21 cellular contexts compared by ENCODE assay signal in the genomic region with DNA sequence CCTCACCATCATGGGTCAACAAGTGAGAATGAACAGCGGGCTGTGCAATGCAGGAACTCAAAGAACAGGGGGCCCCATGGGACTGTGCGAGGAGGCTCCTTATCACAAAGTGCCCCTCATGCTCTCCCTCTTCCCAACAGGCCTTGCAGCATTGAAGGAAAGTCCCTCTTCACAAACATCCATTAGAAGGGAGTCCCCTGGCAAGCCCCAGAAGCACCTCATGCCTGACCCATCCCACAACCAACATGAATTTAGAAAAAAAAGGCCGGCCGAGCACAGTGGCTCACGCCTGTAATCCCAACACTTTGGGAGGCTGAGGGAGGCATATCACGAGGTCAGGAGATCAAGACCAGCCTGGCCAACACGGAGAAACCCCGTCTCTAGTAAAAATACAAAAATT.
DNase-seq lines count a peak whose midpoint lies in the region; ATAC-seq, FAIRE-seq and TF ChIP-seq lines count a peak whose summit lies in the region.
"Had no signal": no experiment of that assay in that cellular context is flagged by ENCODE, and none has a peak within 500 bp of the region (broad histone marks: within the 10 kb centered on the region; RNA-seq: fewer than 3 reads in every experiment).

No MANE protein-coding gene starts in this region.

- no peaks in the 10 kb centered on the region; the same call in 1 of the 2 replicates for H3K36me3 Mint-ChIP-seq in HFFc6 (ENCODE audit: low read depth)
- H3K36me3 Mint-ChIP-seq in activated T-helper 2 cell treated with anti-CD3 and anti-CD28 coated beads, Interferon-gamma antibody, Interleukin-2, Interleukin-4, amounts not matched to agents 10 μg/mL and 5 μg/mL and 100 μg/mL, durations not matched to agents 14 hours and 24 hours and 36 hours (ENCODE audit: low read depth), result no peaks in the 10 kb centered on the region
- H3K36me3 Mint-ChIP-seq: CD4-positive, CD25-positive, alpha-beta regulatory T cell had no signal

- WGBS in A549 (ENCODE audit: missing lambda C conversion rate), result 88% methylated on average over 8 of the region's 8 CpGs

- H3K36me3 ChIP-seq in SJSA1 (no peaks in the 10 kb centered on the region), lower lobe of right lung (no peaks in the 10 kb centered on the region)

- peaks cover 14% of the 10 kb centered on the region for H3K9me3 Mint-ChIP-seq in HFFc6
- no peaks in the 10 kb centered on the region for H3K9me3 Mint-ChIP-seq in activated T-helper 2 cell treated with anti-CD3 and anti-CD28 coated beads, Interferon-gamma antibody, Interleukin-2, Interleukin-4, amounts not matched to agents 10 μg/mL and 5 μg/mL and 100 μg/mL, durations not matched to agents 14 hours and 24 hours and 36 hours

- ATAC-seq in A549, result no peak
- ATAC-seq in lower lobe of right lung, result no peak
- ATAC-seq in GM19452 (IDR thresholded peaks at IDR 0.05; ENCODE audit: unreplicated experiment), result no peak

- TF ChIP-seq POLR2A in A549 (IDR thresholded peaks at IDR 0.05; ENCODE audit: low read length), result no peak

- POLR2A ChIA-PET in A549 (lab: Yijun Ruan, JAX), result no interaction called here

- H3K4me1 Mint-ChIP-seq in HFFc6 (ENCODE audit: low read depth), result peaks cover 23% of the 10 kb centered on the region
- H3K4me1 Mint-ChIP-seq in activated T-helper 2 cell treated with anti-CD3 and anti-CD28 coated beads, Interferon-gamma antibody, Interleukin-2, Interleukin-4, amounts not matched to agents 10 μg/mL and 5 μg/mL and 100 μg/mL, durations not matched to agents 14 hours and 24 hours and 36 hours (ENCODE audit: low read depth), result no peaks in the 10 kb centered on the region
- H3K4me1 Mint-ChIP-seq: CD4-positive, CD25-positive, alpha-beta regulatory T cell had no signal

- intact Hi-C loops in lower lobe of right lung (cut with DNase I), result no loop called here
- intact Hi-C loops in activated T-helper 2 cell treated with anti-CD3 and anti-CD28 coated beads, Interferon-gamma antibody, Interleukin-2, Interleukin-4, amounts not matched to agents 10 μg/mL and 5 μg/mL and 100 μg/mL, durations not matched to agents 14 hours and 24 hours and 36 hours (cut with micrococcal nuclease), result no loop called here

- no peak overlapping the region for H3K4me3 Mint-ChIP-seq in HFFc6
- H3K4me3 Mint-ChIP-seq in activated T-helper 2 cell treated with anti-CD3 and anti-CD28 coated beads, Interferon-gamma antibody, Interleukin-2, Interleukin-4, amounts not matched to agents 10 μg/mL and 5 μg/mL and 100 μg/mL, durations not matched to agents 14 hours and 24 hours and 36 hours (ENCODE audit: low read depth), result no peak overlapping the region
- H3K4me3 Mint-ChIP-seq: CD4-positive, CD25-positive, alpha-beta regulatory T cell had no signal

- peak overlapping the region; percentile 17; the same call in 1 of the 2 replicates for H3K27ac Mint-ChIP-seq in HFFc6
- H3K27ac Mint-ChIP-seq in activated T-helper 2 cell treated with anti-CD3 and anti-CD28 coated beads, Interferon-gamma antibody, Interleukin-2, Interleukin-4, amounts not matched to agents 10 μg/mL and 5 μg/mL and 100 μg/mL, durations not matched to agents 14 hours and 24 hours and 36 hours, result no peak overlapping the region

- H3K4me3 ChIP-seq in A549, result no peak overlapping the region
- no peak overlapping the region for H3K4me3 ChIP-seq in SJSA1
- H3K4me3 ChIP-seq in lower lobe of right lung, result no peak overlapping the region

- DNase-seq in A549 (ENCODE audit: low read depth in 1 of 2, low spot score in 1 of 2) (no peak), HFFc6 (no peak), SJSA1 (ENCODE audit: low read depth in 1 of 2, low spot score in 2 of 2) (no peak), epithelial cell of prostate (ENCODE audit: low read depth, low spot score) (no peak), NCI-H524 (lab: John Stamatoyannopoulos, UW) (no peak), lower lobe of right lung (no peak)
- DNase-seq in activated T-helper 2 cell treated with anti-CD3 and anti-CD28 coated beads, Interferon-gamma antibody, Interleukin-2, Interleukin-4, amounts not matched to agents 10 μg/mL and 5 μg/mL and 100 μg/mL, durations not matched to agents 14 hours and 24 hours and 36 hours (ENCODE audit: low spot score), result no peak
- DNase-seq: CD4-positive, CD25-positive, alpha-beta regulatory T cell; GF-D8; H7; KG1; NCI-H1092 treated with DMSO at 0.1 percent for 48 hours; NCI-H1436 treated with DMSO at 0.1 percent for 48 hours; NCI-H226; NCI-H524 treated with DMSO at 0.1 percent for 48 hours; NCI-H82; SHP77; SK-N-SH had no signal

- TF ChIP-seq EP300 in A549 (IDR thresholded peaks at IDR 0.05), result no peak

- H3K9me3 ChIP-seq in A549, result peaks cover 14% of the 10 kb centered on the region; the same call in 2 of the 3 replicates
- H3K9me3 ChIP-seq in SJSA1 (replicated peaks), result peaks cover 9% of the 10 kb centered on the region; the same call in 1 of the 2 replicates
- H3K9me3 ChIP-seq in lower lobe of right lung, result no peaks in the 10 kb centered on the region
- H3K9me3 ChIP-seq: SK-N-SH had no signal

- CTCF ChIA-PET in A549 (lab: Yijun Ruan, JAX), result interaction anchor here (1.0 kb wide), 1 partner anchor 24 kb away, joined by 3 read pairs; no protein-coding TSS in a partner anchor

- no peak for TF ChIP-seq RAD21 in A549 (conservative IDR thresholded peaks at IDR 0.05 in 1 of 2, IDR thresholded peaks at IDR 0.05 in 1 of 2)

- H3K27ac ChIP-seq in A549 (peak overlapping the region; percentile 66 to 69; a peak in 5 of 6 replicates), SJSA1 (peak overlapping the region; percentile 58), epithelial cell of prostate (peak overlapping the region; percentile 25), lower lobe of right lung (no peak overlapping the region)
- H3K27ac ChIP-seq: HL-60 had no signal

- H3K4me1 ChIP-seq in A549 (peaks cover 25% of the 10 kb centered on the region), SJSA1 (replicated peaks) (peaks cover 20% of the 10 kb centered on the region), lower lobe of right lung (no peaks in the 10 kb centered on the region)

- H3K27me3 ChIP-seq in SJSA1 (replicated peaks), result no peaks in the 10 kb centered on the region
- no peaks in the 10 kb centered on the region for H3K27me3 ChIP-seq in lower lobe of right lung (ENCODE audit: low read depth)

- no peak for TF ChIP-seq CTCF in A549 (IDR thresholded peaks at IDR 0.05)
- no peak for TF ChIP-seq CTCF in HFFc6 (IDR thresholded peaks at IDR 0.05)
- TF ChIP-seq CTCF in lower lobe of right lung (IDR thresholded peaks at IDR 0.05), result no peak

- H3K27me3 Mint-ChIP-seq in HFFc6 (ENCODE audit: insufficient read depth), result peaks cover 11% of the 10 kb centered on the region
- peaks cover 8% of the 10 kb centered on the region for H3K27me3 Mint-ChIP-seq in activated T-helper 2 cell treated with anti-CD3 and anti-CD28 coated beads, Interferon-gamma antibody, Interleukin-2, Interleukin-4, amounts not matched to agents 10 μg/mL and 5 μg/mL and 100 μg/mL, durations not matched to agents 14 hours and 24 hours and 36 hours (ENCODE audit: low read depth)
- H3K27me3 Mint-ChIP-seq: CD4-positive, CD25-positive, alpha-beta regulatory T cell had no signal

- peak overlapping the region; percentile 57 for H3K4me2 ChIP-seq in A549
- H3K4me2 ChIP-seq: SK-N-SH had no signal

- no peak for FAIRE-seq in A549 (lab: Jason Lieb, UNC)
- FAIRE-seq: A204.1 had no signal

TF ChIP-seq in A549, 52 proteins besides CTCF, POLR2A, EP300 and RAD21:
- TF ChIP-seq MAZ (IDR thresholded peaks at IDR 0.05; ENCODE audit: borderline replicate concordance, low read depth, low read length), result no peak
- TF ChIP-seq TP53 (CRISPR knock-in tag; IDR thresholded peaks at IDR 0.05), result no peak
- TF ChIP-seq, protein P1, sequence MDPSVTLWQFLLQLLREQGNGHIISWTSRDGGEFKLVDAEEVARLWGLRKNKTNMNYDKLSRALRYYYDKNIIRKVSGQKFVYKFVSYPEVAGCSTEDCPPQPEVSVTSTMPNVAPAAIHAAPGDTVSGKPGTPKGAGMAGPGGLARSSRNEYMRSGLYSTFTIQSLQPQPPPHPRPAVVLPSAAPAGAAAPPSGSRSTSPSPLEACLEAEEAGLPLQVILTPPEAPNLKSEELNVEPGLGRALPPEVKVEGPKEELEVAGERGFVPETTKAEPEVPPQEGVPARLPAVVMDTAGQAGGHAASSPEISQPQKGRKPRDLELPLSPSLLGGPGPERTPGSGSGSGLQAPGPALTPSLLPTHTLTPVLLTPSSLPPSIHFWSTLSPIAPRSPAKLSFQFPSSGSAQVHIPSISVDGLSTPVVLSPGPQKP (IDR thresholded peaks at IDR 0.05; ENCODE audit: low read depth, low read length), result no peak
- no peak for TF ChIP-seq KDM5A (IDR thresholded peaks at IDR 0.05)
- no peak for TF ChIP-seq GATA3 (IDR thresholded peaks at IDR 0.05; ENCODE audit: borderline replicate concordance)
- TF ChIP-seq ESRRA (IDR thresholded peaks at IDR 0.05; ENCODE audit: borderline replicate concordance, low read length), result no peak
- TF ChIP-seq, protein P2, sequence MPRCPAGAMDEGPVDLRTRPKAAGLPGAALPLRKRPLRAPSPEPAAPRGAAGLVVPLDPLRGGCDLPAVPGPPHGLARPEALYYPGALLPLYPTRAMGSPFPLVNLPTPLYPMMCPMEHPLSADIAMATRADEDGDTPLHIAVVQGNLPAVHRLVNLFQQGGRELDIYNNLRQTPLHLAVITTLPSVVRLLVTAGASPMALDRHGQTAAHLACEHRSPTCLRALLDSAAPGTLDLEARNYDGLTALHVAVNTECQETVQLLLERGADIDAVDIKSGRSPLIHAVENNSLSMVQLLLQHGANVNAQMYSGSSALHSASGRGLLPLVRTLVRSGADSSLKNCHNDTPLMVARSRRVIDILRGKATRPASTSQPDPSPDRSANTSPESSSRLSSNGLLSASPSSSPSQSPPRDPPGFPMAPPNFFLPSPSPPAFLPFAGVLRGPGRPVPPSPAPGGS (IDR thresholded peaks at IDR 0.05), result no peak
- TF ChIP-seq, protein P3, sequence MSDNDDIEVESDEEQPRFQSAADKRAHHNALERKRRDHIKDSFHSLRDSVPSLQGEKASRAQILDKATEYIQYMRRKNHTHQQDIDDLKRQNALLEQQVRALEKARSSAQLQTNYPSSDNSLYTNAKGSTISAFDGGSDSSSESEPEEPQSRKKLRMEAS (IDR thresholded peaks at IDR 0.05), result no peak
- TF ChIP-seq, protein P4, sequence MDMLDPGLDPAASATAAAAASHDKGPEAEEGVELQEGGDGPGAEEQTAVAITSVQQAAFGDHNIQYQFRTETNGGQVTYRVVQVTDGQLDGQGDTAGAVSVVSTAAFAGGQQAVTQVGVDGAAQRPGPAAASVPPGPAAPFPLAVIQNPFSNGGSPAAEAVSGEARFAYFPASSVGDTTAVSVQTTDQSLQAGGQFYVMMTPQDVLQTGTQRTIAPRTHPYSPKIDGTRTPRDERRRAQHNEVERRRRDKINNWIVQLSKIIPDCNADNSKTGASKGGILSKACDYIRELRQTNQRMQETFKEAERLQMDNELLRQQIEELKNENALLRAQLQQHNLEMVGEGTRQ (IDR thresholded peaks at IDR 0.05), result no peak
